Comparison of ENCODE assay signal across 1 cellular context in genomic region chr18:3213231-3214059, GRCh38.
TF ChIP-seq lines count a peak whose summit lies in the region.

No MANE protein-coding gene starts in this region.

TF ChIP-seq in GM12878, 131 proteins besides CTCF, POLR2A, EP300 and RAD21:
- TF ChIP-seq CHD2 (IDR thresholded peaks at IDR 0.05; ENCODE audit: borderline replicate concordance, low read depth, low read length) (no peak), MTA3 (IDR thresholded peaks at IDR 0.05; ENCODE audit: borderline replicate concordance, low read length) (no peak), BMI1 (IDR thresholded peaks at IDR 0.05; ENCODE audit: borderline replicate concordance) (no peak), MYC (IDR thresholded peaks at IDR 0.05; ENCODE audit: insufficient read depth, insufficient read length, insufficient replicate concordance, low read length, severe bottlenecking) (no peak), FOXM1 (IDR thresholded peaks at IDR 0.05; ENCODE audit: low read depth, low read length) (no peak), CBFB (IDR thresholded peaks at IDR 0.05; ENCODE audit: low read depth) (no peak), ATF2 (IDR thresholded peaks at IDR 0.05; ENCODE audit: low read length) (no peak), ZNF217 (IDR thresholded peaks at IDR 0.05) (no peak), RUNX3 (IDR thresholded peaks at IDR 0.05; ENCODE audit: low read length) (no peak), HDGF (IDR thresholded peaks at IDR 0.05) (no peak), PKNOX1 (IDR thresholded peaks at IDR 0.05) (peak; percentile 22; the same call in 1 of the 2 replicates), GABPA (IDR thresholded peaks at IDR 0.05; ENCODE audit: low read depth) (0 out of 2 replicates have a peak, but pooled peaks have one; percentile 18), NKRF (conservative IDR thresholded peaks at IDR 0.05) (no peak)
